In genomic region chr11:2215561-2216399, GRCh38 we compare ENCODE assay signal across 1 cellular context.
TF ChIP-seq lines count a peak whose summit lies in the region.

No MANE protein-coding gene starts in this region.

TF ChIP-seq in K562, 482 proteins besides CTCF, POLR2A, EP300 and RAD21:
- TF ChIP-seq NR3C1 (CRISPR knock-in tag; IDR thresholded peaks at IDR 0.05) (no peak), DLX4 (CRISPR knock-in tag; IDR thresholded peaks at IDR 0.05) (no peak), EHMT2 (IDR thresholded peaks at IDR 0.05) (no peak), TBL1XR1 (IDR thresholded peaks at IDR 0.05; ENCODE audit: low read length in 2 of 2) (no peak)
